Comparison of ENCODE assay signal across 38 cellular contexts in genomic region chrX:38000706-38001105, GRCh38. TPM values are rescaled to one million over a fixed set of nuclear protein-coding genes. Genes with fewer than 3 reads are reported as not detected.
"Had no signal": no experiment of that assay in that cellular context is flagged by ENCODE, and none has a peak within 500 bp of the region (broad histone marks: within the 10 kb centered on the region; RNA-seq: fewer than 3 reads in every experiment).

No MANE protein-coding gene starts in this region.

- H3K36me3 Mint-ChIP-seq: activated naive CD4-positive, alpha-beta T cell treated with anti-CD3 and anti-CD28 coated beads, Interleukin-2, amount 10 ng/mL, durations not matched to agents 7 days and 5 days; activated naive CD4-positive, alpha-beta T cell treated with anti-CD3 and anti-CD28 coated beads, Interleukin-2, amount 50 U/mL, for 24 hours; activated naive CD4-positive, alpha-beta T cell treated with anti-CD3 and anti-CD28 coated beads, Interleukin-2, amount 50 U/mL, for 72 hours; activated naive CD8-positive, alpha-beta T cell treated with anti-CD3 and anti-CD28 coated beads for 36 hours; activated naive CD8-positive, alpha-beta T cell treated with anti-CD3 and anti-CD28 coated beads, Interleukin-2, amount 10 ng/mL, durations not matched to agents 7 days and 5 days; brain had no signal

- H3K27me3 Mint-ChIP-seq: activated naive CD4-positive, alpha-beta T cell treated with anti-CD3 and anti-CD28 coated beads, Interleukin-2, amount 10 ng/mL, durations not matched to agents 7 days and 5 days; activated naive CD8-positive, alpha-beta T cell; activated naive CD8-positive, alpha-beta T cell treated with anti-CD3 and anti-CD28 coated beads for 36 hours had no signal

- H3K27ac Mint-ChIP-seq: activated naive CD4-positive, alpha-beta T cell treated with anti-CD3 and anti-CD28 coated beads for 36 hours; activated naive CD4-positive, alpha-beta T cell treated with anti-CD3 and anti-CD28 coated beads, Interleukin-2, amount 10 ng/mL, durations not matched to agents 7 days and 5 days; activated naive CD4-positive, alpha-beta T cell treated with anti-CD3 and anti-CD28 coated beads, Interleukin-2, amount 50 U/mL, for 24 hours; activated naive CD4-positive, alpha-beta T cell treated with anti-CD3 and anti-CD28 coated beads, Interleukin-2, amount 50 U/mL, for 72 hours; activated naive CD8-positive, alpha-beta T cell; activated naive CD8-positive, alpha-beta T cell treated with anti-CD3 and anti-CD28 coated beads for 36 hours; activated naive CD8-positive, alpha-beta T cell treated with anti-CD3 and anti-CD28 coated beads, Interleukin-2, amount 10 ng/mL, durations not matched to agents 7 days and 5 days; activated naive CD8-positive, alpha-beta T cell treated with anti-CD3 and anti-CD28 coated beads, Interleukin-2, amount 50 U/mL, for 24 hours; activated T-cell treated with anti-CD3 and anti-CD28 coated beads, Interleukin-2, amount 50 U/mL, for 24 hours; activated T-cell treated with anti-CD3 and anti-CD28 coated beads, Interleukin-2, amount 50 U/mL, for 72 hours; activated T-helper 1 cell treated with anti-CD3 and anti-CD28 coated beads, Interleukin-12 subunit alpha, Interleukin-12 subunit beta, Interleukin-2, Interleukin-4 antibody, amounts not matched to agents 30 ng/mL and 10 ng/mL and 1 ng/mL, durations not matched to agents 14 hours and 24 hours and 36 hours; activated T-helper 17 cell treated with anti-CD3 and anti-CD28 coated beads, Interleukin-2, amount 50 U/mL, for 72 hours; activated T-helper 2 cell treated with anti-CD3 and anti-CD28 coated beads, Interferon-gamma antibody, Interleukin-2, Interleukin-4, amounts not matched to agents 10 μg/mL and 5 μg/mL and 100 μg/mL, durations not matched to agents 14 hours and 24 hours and 36 hours; brain had no signal

- H3K9me3 ChIP-seq: adrenal gland, body of pancreas, breast epithelium had no signal

- H3K9me3 Mint-ChIP-seq: activated naive CD4-positive, alpha-beta T cell treated with anti-CD3 and anti-CD28 coated beads, Interleukin-2, amount 10 ng/mL, durations not matched to agents 7 days and 5 days; activated naive CD4-positive, alpha-beta T cell treated with anti-CD3 and anti-CD28 coated beads, Interleukin-2, amount 50 U/mL, for 72 hours; activated naive CD8-positive, alpha-beta T cell treated with anti-CD3 and anti-CD28 coated beads, Interleukin-2, amount 10 ng/mL, durations not matched to agents 7 days and 5 days; activated T-cell treated with anti-CD3 and anti-CD28 coated beads, Interleukin-2, amount 50 U/mL, for 4 hours; activated T-helper 17 cell treated with anti-CD3 and anti-CD28 coated beads, Interleukin-2, amount 50 U/mL, for 72 hours; activated T-helper 2 cell treated with anti-CD3 and anti-CD28 coated beads, Interferon-gamma antibody, Interleukin-2, Interleukin-4, amounts not matched to agents 10 μg/mL and 5 μg/mL and 100 μg/mL, durations not matched to agents 14 hours and 24 hours and 36 hours; central memory CD8-positive, alpha-beta T cell had no signal

- DNase-seq: activated effector memory CD4-positive, alpha-beta T cell treated with anti-CD3 and anti-CD28 coated beads, Interleukin-2, amount 50 U/mL, for 16 hours; activated effector memory CD4-positive, alpha-beta T cell treated with Interleukin-2 at 50 U/mL for 16 hours; activated gamma-delta T cell; activated gamma-delta T cell treated with Interleukin-2 at 50 U/mL for 16 hours; activated naive CD4-positive, alpha-beta T cell; activated naive CD4-positive, alpha-beta T cell treated with anti-CD3 and anti-CD28 coated beads for 36 hours; activated naive CD4-positive, alpha-beta T cell treated with anti-CD3 and anti-CD28 coated beads, Interleukin-2, amount 10 ng/mL, durations not matched to agents 7 days and 5 days; activated naive CD4-positive, alpha-beta T cell treated with anti-CD3 and anti-CD28 coated beads, Interleukin-2, amount 50 U/mL, for 16 hours; activated naive CD4-positive, alpha-beta T cell treated with Interleukin-2 at 50 U/mL for 16 hours; activated naive CD8-positive, alpha-beta T cell treated with anti-CD3 and anti-CD28 coated beads for 36 hours; activated naive CD8-positive, alpha-beta T cell treated with anti-CD3 and anti-CD28 coated beads, Interleukin-2, amount 10 ng/mL, durations not matched to agents 7 days and 5 days; activated naive CD8-positive, alpha-beta T cell treated with anti-CD3 and anti-CD28 coated beads, Interleukin-2, amount 50 U/mL, for 24 hours; activated T-cell treated with anti-CD3 and anti-CD28 coated beads, Interleukin-2, amount 50 U/mL, for 1 hour; activated T-cell treated with anti-CD3 and anti-CD28 coated beads, Interleukin-2, amount 50 U/mL, for 24 hours; activated T-cell treated with anti-CD3 and anti-CD28 coated beads, Interleukin-2, amount 50 U/mL, for 4 hours; activated T-cell treated with anti-CD3 and anti-CD28 coated beads, Interleukin-2, amount 50 U/mL, for 48 hours; activated T-cell treated with anti-CD3 and anti-CD28 coated beads, Interleukin-2, amount 50 U/mL, for 72 hours; adrenal gland; amniotic stem cell; amygdala; anterior cingulate cortex; aorta; body of pancreas; brain microvascular endothelial cell; caudate nucleus; central memory CD4-positive, alpha-beta T cell; cerebellar nuclear complex had no signal

- H3K4me3 Mint-ChIP-seq: activated naive CD4-positive, alpha-beta T cell treated with anti-CD3 and anti-CD28 coated beads for 36 hours; activated naive CD4-positive, alpha-beta T cell treated with anti-CD3 and anti-CD28 coated beads, Interleukin-2, amount 10 ng/mL, durations not matched to agents 7 days and 5 days; activated naive CD4-positive, alpha-beta T cell treated with anti-CD3 and anti-CD28 coated beads, Interleukin-2, amount 50 U/mL, for 24 hours; activated naive CD8-positive, alpha-beta T cell; activated naive CD8-positive, alpha-beta T cell treated with anti-CD3 and anti-CD28 coated beads for 36 hours; activated naive CD8-positive, alpha-beta T cell treated with anti-CD3 and anti-CD28 coated beads, Interleukin-2, amount 10 ng/mL, durations not matched to agents 7 days and 5 days; activated naive CD8-positive, alpha-beta T cell treated with anti-CD3 and anti-CD28 coated beads, Interleukin-2, amount 50 U/mL, for 24 hours; activated T-cell treated with anti-CD3 and anti-CD28 coated beads, Interleukin-2, amount 50 U/mL, for 24 hours; activated T-cell treated with anti-CD3 and anti-CD28 coated beads, Interleukin-2, amount 50 U/mL, for 4 hours; activated T-cell treated with anti-CD3 and anti-CD28 coated beads, Interleukin-2, amount 50 U/mL, for 72 hours; activated T-helper 1 cell treated with anti-CD3 and anti-CD28 coated beads, Interleukin-12 subunit alpha, Interleukin-12 subunit beta, Interleukin-2, Interleukin-4 antibody, amounts not matched to agents 30 ng/mL and 10 ng/mL and 1 ng/mL, durations not matched to agents 14 hours and 24 hours and 36 hours; activated T-helper 17 cell treated with anti-CD3 and anti-CD28 coated beads, Interleukin-2, amount 50 U/mL, for 72 hours; brain; central memory CD8-positive, alpha-beta T cell had no signal

- H3K27ac ChIP-seq: adrenal gland, ascending aorta, body of pancreas, brain microvascular endothelial cell, breast epithelium, cardiac muscle cell had no signal

- H3K4me1 ChIP-seq: adrenal gland, ascending aorta, breast epithelium had no signal

- H3K4me1 Mint-ChIP-seq: activated naive CD4-positive, alpha-beta T cell treated with anti-CD3 and anti-CD28 coated beads, Interleukin-2, amount 10 ng/mL, durations not matched to agents 7 days and 5 days; activated naive CD4-positive, alpha-beta T cell treated with anti-CD3 and anti-CD28 coated beads, Interleukin-2, amount 50 U/mL, for 24 hours; activated naive CD8-positive, alpha-beta T cell treated with anti-CD3 and anti-CD28 coated beads for 36 hours; activated naive CD8-positive, alpha-beta T cell treated with anti-CD3 and anti-CD28 coated beads, Interleukin-2, amount 10 ng/mL, durations not matched to agents 7 days and 5 days; activated naive CD8-positive, alpha-beta T cell treated with anti-CD3 and anti-CD28 coated beads, Interleukin-2, amount 50 U/mL, for 24 hours; brain had no signal

- H3K27me3 ChIP-seq: adrenal gland, ascending aorta, body of pancreas, brain microvascular endothelial cell, cardiac muscle cell had no signal

- H3K4me3 ChIP-seq: adrenal gland, ascending aorta, body of pancreas, breast epithelium, cardiac muscle cell had no signal

- H3K36me3 ChIP-seq: adrenal gland, ascending aorta, brain microvascular endothelial cell, breast epithelium, cardiac muscle cell had no signal

RNA-seq across cellular contexts. Expression of gene SYTL5, which starts 5.6 kb away (rescaled TPM):
- total RNA-seq: activated naive CD4-positive, alpha-beta T cell treated with anti-CD3 and anti-CD28 coated beads for 36 hours; activated naive CD4-positive, alpha-beta T cell treated with anti-CD3 and anti-CD28 coated beads, Interleukin-2, amount 50 U/mL, for 72 hours; activated naive CD8-positive, alpha-beta T cell treated with anti-CD3 and anti-CD28 coated beads for 36 hours; activated naive CD8-positive, alpha-beta T cell treated with anti-CD3 and anti-CD28 coated beads, Interleukin-2, amount 10 ng/mL, durations not matched to agents 7 days and 5 days; activated T-cell treated with anti-CD3 and anti-CD28 coated beads, Interleukin-2, amount 50 U/mL, for 72 hours; activated T-helper 1 cell treated with anti-CD3 and anti-CD28 coated beads, Interleukin-12 subunit alpha, Interleukin-12 subunit beta, Interleukin-2, Interleukin-4 antibody, amounts not matched to agents 30 ng/mL and 10 ng/mL and 1 ng/mL, durations not matched to agents 14 hours and 24 hours and 36 hours; activated T-helper 2 cell treated with anti-CD3 and anti-CD28 coated beads, Interferon-gamma antibody, Interleukin-2, Interleukin-4, amounts not matched to agents 10 μg/mL and 5 μg/mL and 100 μg/mL, durations not matched to agents 14 hours and 24 hours and 36 hours; aorta; ascending aorta had no signal
